In the genomic region with DNA sequence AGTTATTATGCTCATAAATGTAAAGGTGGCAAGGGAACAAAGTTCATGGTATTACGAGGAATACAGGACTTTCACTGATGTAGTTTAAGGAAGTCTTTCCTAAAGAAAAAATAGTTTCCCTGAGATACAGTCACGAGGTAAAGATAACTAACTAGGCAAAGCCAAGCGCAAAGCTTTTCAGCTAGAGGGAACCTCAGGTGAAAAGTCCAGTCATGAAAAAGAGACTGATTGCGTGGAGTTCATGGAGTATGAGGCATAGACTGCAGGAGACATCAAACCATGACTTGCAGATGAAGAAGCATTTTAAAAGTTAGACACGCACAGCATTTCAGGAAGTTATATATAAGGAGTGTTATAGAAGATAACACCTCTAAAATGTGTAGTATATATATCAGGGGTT, we compare ENCODE assay signal across 13 cellular contexts.
"Had no signal": no experiment of that assay in that cellular context is flagged by ENCODE, and none has a peak within 500 bp of the region (broad histone marks: within the 10 kb centered on the region; RNA-seq: fewer than 3 reads in every experiment).

No MANE protein-coding gene starts in this region.

- H3K27ac ChIP-seq: gastrocnemius medialis, left ventricle myocardium inferior, thyroid gland had no signal

- ATAC-seq: esophagus mucosa; gastrocnemius medialis; naive thymus-derived CD8-positive, alpha-beta T cell had no signal

- H3K4me1 ChIP-seq: gastrocnemius medialis, left ventricle myocardium inferior, thyroid gland had no signal

- H3K27ac Mint-ChIP-seq: T-helper 2 cell treated with Interferon-gamma antibody and Interleukin-4, amounts not matched to agents 5 μg/mL and 100 μg/mL, for 36 hours had no signal

- H3K36me3 ChIP-seq: gastrocnemius medialis, left ventricle myocardium inferior, thyroid gland had no signal

- H3K4me3 Mint-ChIP-seq: activated naive CD4-positive, alpha-beta T cell treated with anti-CD3 and anti-CD28 coated beads, Interleukin-2, amount 50 U/mL, for 24 hours; naive thymus-derived CD8-positive, alpha-beta T cell had no signal

- DNase-seq: activated CD4-positive, CD25-positive, alpha-beta regulatory T cell treated with anti-CD3 and anti-CD28 coated beads, Interleukin-2, amount 50 U/mL, for 72 hours; activated gamma-delta T cell; effector CD4-positive, alpha-beta T cell; gastrocnemius medialis; head of caudate nucleus; left ventricle myocardium inferior; naive thymus-derived CD8-positive, alpha-beta T cell; nucleus accumbens; stimulated activated naive CD4-positive, alpha-beta T cell; thyroid gland had no signal

- H3K9me3 ChIP-seq: gastrocnemius medialis, left ventricle myocardium inferior, thyroid gland had no signal

- H3K4me3 ChIP-seq: gastrocnemius medialis, left ventricle myocardium inferior, thyroid gland had no signal
